Comparison of ENCODE assay signal across 22 cellular contexts in genomic region chr22:20004464-20004863, GRCh38. TPM values are rescaled to one million over a fixed set of nuclear protein-coding genes. Genes with fewer than 3 reads are reported as not detected.
A peak's percentile ranks its signal among the peaks of the same experiment; 100 is the strongest.
DNase-seq lines count a peak whose midpoint lies in the region; ATAC-seq, FAIRE-seq and TF ChIP-seq lines count a peak whose summit lies in the region.
"Had no signal": no experiment of that assay in that cellular context is flagged by ENCODE, and none has a peak within 500 bp of the region (broad histone marks: within the 10 kb centered on the region; RNA-seq: fewer than 3 reads in every experiment).

No MANE protein-coding gene starts in this region.

- H3K27me3 ChIP-seq in HCT116 (ENCODE audit: insufficient read depth, low read length) (no peaks in the 10 kb centered on the region), K562 (ENCODE audit: control insufficient read depth in 2 of 2, insufficient read depth in 2 of 2, low read length in 2 of 2) (no peaks in the 10 kb centered on the region), BE2C (no peaks in the 10 kb centered on the region)

- intact Hi-C loops in HCT116 (cut with micrococcal nuclease): no loop called here
- intact Hi-C loops in K562 (cut with micrococcal nuclease): no loop called here

- H3K4me3 ChIP-seq in HCT116 (replicated peaks in 1 of 2; ENCODE audit: low read depth in 1 of 2, low read length in 2 of 2): no peak overlapping the region
- no peak overlapping the region for H3K4me3 ChIP-seq in K562
- no peak overlapping the region for H3K4me3 ChIP-seq in BE2C (ENCODE audit: low read depth, low read length)
- H3K4me3 ChIP-seq: BLaER1 treated with 17β-estradiol and CSF1 and Interleukin-3, amounts not matched to agents 10 nM and 100 nM had no signal

- no peaks in the 10 kb centered on the region for H3K9me1 ChIP-seq in K562 (ENCODE audit: control insufficient read depth, insufficient read depth, low read length)

- POLR2A ChIA-PET in HCT116 (lab: Charles Lee) (no interaction called here), K562 (lab: Yijun Ruan, JAX) (interaction anchor here (0.7 kb wide), 1 partner anchor 16 kb away, joined by 4 read pairs; no protein-coding TSS in a partner anchor)

- TF ChIP-seq RAD21 in HCT116 (IDR thresholded peaks at IDR 0.05; ENCODE audit: low read depth) (no peak), K562 (CRISPR knock-in tag; conservative IDR thresholded peaks at IDR 0.05 in 1 of 2, IDR thresholded peaks at IDR 0.05 in 1 of 2) (no peak)

- H3K9me3 ChIP-seq in HCT116 (ENCODE audit: control insufficient read depth in 1 of 2, insufficient read depth in 1 of 2, low read depth in 1 of 2, low read length in 2 of 2) (peaks cover 12 to 14% of the 10 kb centered on the region in 2 experiments; a peak in 1 of 4 replicates), K562 (replicated peaks; ENCODE audit: control insufficient read depth, insufficient read depth, low read depth, low read length) (peaks cover 19% of the 10 kb centered on the region), BE2C (no peaks in the 10 kb centered on the region; the same call in 1 of the 2 replicates)

- H3K4me2 ChIP-seq in HCT116 (ENCODE audit: low read length) (no peak overlapping the region), K562 (ENCODE audit: insufficient read depth, low read length) (no peak overlapping the region)

- DNase-seq in HCT116 (ENCODE audit: low read depth, low spot score): no peak
- DNase-seq in K562 (ENCODE audit: extremely low read depth in 1 of 4, low spot score in 3 of 4): no peak
- DNase-seq in urothelium cell line (ENCODE audit: low spot score): no peak
- DNase-seq in NCI-H446 treated with DMSO at 0.1 percent for 48 hours (lab: John Stamatoyannopoulos, UW): no peak
- DNase-seq in BE2C: no peak
- DNase-seq in DMS79 treated with DMSO at 0.1 percent for 48 hours (lab: John Stamatoyannopoulos, UW): no peak
- DNase-seq: 8988T; ACHN; Caco-2; Calu3; CD4-positive, alpha-beta T cell; CD8-positive, alpha-beta T cell; DMS 273 treated with DMSO at 0.1 percent for 48 hours; DMS153; DMS53; DMS79; GF-D8 had no signal

- H3K4me1 ChIP-seq in HCT116 (ENCODE audit: control insufficient read depth in 1 of 2, insufficient read depth in 2 of 2, low read length in 2 of 2) (peaks cover 0 to under 1% of the 10 kb centered on the region in 2 experiments; a peak in 1 of 4 replicates), K562 (replicated peaks in 1 of 2; ENCODE audit: control insufficient read depth in 2 of 2, insufficient read depth in 2 of 2, low read length in 2 of 2) (peaks cover 34 to 40% of the 10 kb centered on the region in 2 experiments; a peak in 4 of 5 replicates), BE2C (peaks cover 45% of the 10 kb centered on the region)
- H3K4me1 ChIP-seq: Caco-2 had no signal

- FAIRE-seq in K562 (lab: Jason Lieb, UNC) (no peak), urothelium cell line (lab: Jason Lieb, UNC) (peak; percentile 70)
- FAIRE-seq: A204.1, GM12891, GM19239 had no signal

- no peak overlapping the region for H2AFZ ChIP-seq in HCT116 (ENCODE audit: low read depth, low read length, poor library complexity, severe bottlenecking)
- H2AFZ ChIP-seq in K562 (ENCODE audit: low read depth, low read length): no peak overlapping the region

- no peak overlapping the region for H3K27ac ChIP-seq in HCT116 (ENCODE audit: low read depth, low read length)
- no peak overlapping the region for H3K27ac ChIP-seq in K562 (ENCODE audit: extremely low read depth, low read depth, low read length)
- H3K27ac ChIP-seq: BLaER1 treated with 17β-estradiol and CSF1 and Interleukin-3, amounts not matched to agents 10 nM and 100 nM; C4-2B had no signal

- no peak for TF ChIP-seq EP300 in K562 (IDR thresholded peaks at IDR 0.05; ENCODE audit: low read length)

- BruUV-seq in HCT116 (replicated peaks; lab: Mats Ljungman, UMichigan) (no TSS peak), K562 (replicated peaks; lab: Mats Ljungman, UMichigan) (no TSS peak)

- WGBS in K562 (ENCODE audit: insufficient coverage, low coverage, missing lambda C conversion rate): 62% methylated on average over 3 of the region's 3 CpGs

- in situ Hi-C loops in K562 (cut with MboI): no loop called here

- H3K9ac ChIP-seq in HCT116 (ENCODE audit: low read length) (no peak overlapping the region), K562 (ENCODE audit: insufficient read depth in 1 of 2, low read depth in 2 of 2, low read length in 2 of 2) (no peak overlapping the region)
- H3K9ac ChIP-seq: BLaER1 treated with 17β-estradiol and CSF1 and Interleukin-3, amounts not matched to agents 10 nM and 100 nM had no signal

- TF ChIP-seq CTCF in HCT116 (IDR thresholded peaks at IDR 0.05 in 2 of 3, conservative IDR thresholded peaks at IDR 0.05 in 1 of 3; ENCODE audit: borderline replicate concordance in 1 of 3, insufficient read depth in 1 of 3, low read depth in 2 of 3, low read length in 2 of 3) (no peak), K562 (IDR thresholded peaks at IDR 0.05 in 2 of 3, conservative IDR thresholded peaks at IDR 0.05 in 1 of 3; ENCODE audit: insufficient read depth in 2 of 3, low read depth in 1 of 3, low read length in 3 of 3) (no peak), BE2C (IDR thresholded peaks at IDR 0.05; ENCODE audit: low read depth, low read length) (no peak)

- ATAC-seq in HCT116 (no peak), K562 (no peak)
- ATAC-seq: CD8-positive, alpha-beta T cell had no signal

- TF ChIP-seq POLR2A in HCT116 (IDR thresholded peaks at IDR 0.05; ENCODE audit: borderline replicate concordance, extremely low read depth, insufficient read depth, insufficient read length): no peak
- TF ChIP-seq POLR2A in K562 (conservative IDR thresholded peaks at IDR 0.05): no peak

- H4K20me1 ChIP-seq in HCT116 (ENCODE audit: insufficient read depth) (no peaks in the 10 kb centered on the region), K562 (replicated peaks; ENCODE audit: control insufficient read depth, insufficient read depth, low read length) (peaks cover 8% of the 10 kb centered on the region; the same call in 1 of the 2 replicates)

- H3K36me3 ChIP-seq in HCT116 (ENCODE audit: control insufficient read depth in 1 of 2, insufficient read depth in 2 of 2, low read length in 2 of 2) (peaks cover 0 to 4% of the 10 kb centered on the region in 2 experiments; a peak in 1 of 4 replicates), K562 (ENCODE audit: control insufficient read depth, insufficient read depth, low read length) (peaks cover 8% of the 10 kb centered on the region; the same call in 1 of the 3 replicates), BE2C (peaks cover 25% of the 10 kb centered on the region)

- H3K9me2 ChIP-seq in HCT116 (ENCODE audit: insufficient read depth): no peaks in the 10 kb centered on the region

- CTCF ChIA-PET in HCT116 (lab: Charles Lee): no interaction called here
- CTCF ChIA-PET in K562 (lab: Yijun Ruan, JAX; ENCODE audit: low intra/inter-chr PET ratio): no interaction called here

- RAD21 ChIA-PET in HCT116 (lab: Charles Lee; ENCODE audit: low non-redundant PET in 1 of 2, low total read pairs in 2 of 2, uncharacterized antibody in 2 of 2, unreplicated experiment in 2 of 2): no interaction called here

- H3K79me2 ChIP-seq in HCT116 (ENCODE audit: insufficient read depth, low read length) (no peaks in the 10 kb centered on the region), K562 (ENCODE audit: control insufficient read depth, insufficient read depth, low read length) (peaks cover 10% of the 10 kb centered on the region; the same call in 1 of the 3 replicates)

RNA-seq across cellular contexts. Expression of gene ARVCF, which starts 12.2 kb away (rescaled TPM):
- 42.8 TPM for total RNA-seq in HCT116 (2021; ENCODE audit: unreplicated experiment)
- 31.1 and 33.4 TPM in 2 replicates for polyA plus RNA-seq in HCT116 (2012)
- 114 and 328 TPM in 2 replicates for total RNA-seq in K562 (2011; cell fraction: chromatin; rRNA removed; ENCODE audit: low replicate concordance)
- 214 and 270 TPM in 2 replicates for total RNA-seq in K562 (2011; cell fraction: nucleolus; rRNA removed)
- 106 and 131 TPM in 2 replicates for total RNA-seq in K562 (2011; cell fraction: nucleoplasm; rRNA removed)
- total RNA-seq in K562 (2014; rRNA removed): 49.3 and 54.2 TPM in 2 replicates
- 2.2 and 4.5 TPM in 2 replicates for total RNA-seq in K562 (2014; rRNA removed; fragmentation: Illumina TruSeq; extraction: Trizol)
- total RNA-seq in K562 (2015; rRNA removed; fragmentation: Illumina TruSeq; extraction: Trizol): 13.3 and 15.6 TPM in 2 replicates
- total RNA-seq in K562 (2021): 46.5 and 50.6 TPM in 2 replicates
- polyA plus RNA-seq in K562 (2011; rRNA removed): 35.2 and 71.6 TPM in 2 replicates
- 134 and 673 TPM in 2 replicates for polyA plus RNA-seq in K562 (2011; cell fraction: cytosol; rRNA removed)
- polyA plus RNA-seq in K562 (2011; cell fraction: nucleus; rRNA removed): 407 and 424 TPM in 2 replicates
- 30.0 and 31.2 TPM in 2 replicates for polyA plus RNA-seq in K562 (2012)
- 8.0 and 15.9 TPM in 2 replicates for polyA plus RNA-seq in K562 (2014; fragmentation: Illumina TruSeq; extraction: Trizol)
- polyA plus RNA-seq in K562 (2014; fragmentation: Nextera tagmentation; extraction: Ambion mirVana): under 1 TPM; 0.03 to 0.17 TPM
- 42.5 and 97.4 TPM in 2 replicates for polyA plus RNA-seq in K562 (2014; rRNA removed)
- polyA minus RNA-seq in K562 (2011; rRNA and poly(A)+ RNA removed): 15.1 and 15.6 TPM in 2 replicates
- 24.6 and 52.4 TPM in 2 replicates for polyA minus RNA-seq in K562 (2011; cell fraction: cytosol; rRNA and poly(A)+ RNA removed)
- 96.8 and 145 TPM in 2 replicates for polyA minus RNA-seq in K562 (2011; cell fraction: nucleus; rRNA and poly(A)+ RNA removed)
- polyA plus RNA-seq in BE2C (2012; ENCODE audit: insufficient read depth, insufficient read length, low read depth): 335 TPM

RNA-seq across cellular contexts. Expression of gene TANGO2, which starts 16.4 kb away (rescaled TPM):
- 17.0 TPM for total RNA-seq in HCT116 (2021; ENCODE audit: unreplicated experiment)
- 14.7 and 15.6 TPM in 2 replicates for polyA plus RNA-seq in HCT116 (2012)
- 160 and 395 TPM in 2 replicates for total RNA-seq in K562 (2011; cell fraction: chromatin; rRNA removed; ENCODE audit: low replicate concordance)
- total RNA-seq in K562 (2011; cell fraction: nucleolus; rRNA removed): 227 and 229 TPM in 2 replicates
- total RNA-seq in K562 (2011; cell fraction: nucleoplasm; rRNA removed): 196 and 211 TPM in 2 replicates
- total RNA-seq in K562 (2014; rRNA removed): 70.1 and 95.8 TPM in 2 replicates
- total RNA-seq in K562 (2014; rRNA removed; fragmentation: Illumina TruSeq; extraction: Trizol): 36.1 and 45.9 TPM in 2 replicates
- total RNA-seq in K562 (2015; rRNA removed; fragmentation: Illumina TruSeq; extraction: Trizol): 55.8 and 57.2 TPM in 2 replicates
- total RNA-seq in K562 (2021): 94.1 and 97.3 TPM in 2 replicates
- 94.9 and 115 TPM in 2 replicates for polyA plus RNA-seq in K562 (2011; rRNA removed)
- polyA plus RNA-seq in K562 (2011; cell fraction: cytosol; rRNA removed): 157 and 209 TPM in 2 replicates
- polyA plus RNA-seq in K562 (2011; cell fraction: nucleus; rRNA removed): 157 and 195 TPM in 2 replicates
- polyA plus RNA-seq in K562 (2012): 68.2 and 73.0 TPM in 2 replicates
- polyA plus RNA-seq in K562 (2014; fragmentation: Illumina TruSeq; extraction: Trizol): 88.3 and 89.4 TPM in 2 replicates
- polyA plus RNA-seq in K562 (2014; fragmentation: Nextera tagmentation; extraction: Ambion mirVana): 10 to 100 TPM; 15.5 to 17.5 TPM
- polyA plus RNA-seq in K562 (2014; rRNA removed): 89.6 and 92.5 TPM in 2 replicates
- 130 and 186 TPM in 2 replicates for polyA minus RNA-seq in K562 (2011; rRNA and poly(A)+ RNA removed)
- 73.2 and 76.1 TPM in 2 replicates for polyA minus RNA-seq in K562 (2011; cell fraction: cytosol; rRNA and poly(A)+ RNA removed)
- polyA minus RNA-seq in K562 (2011; cell fraction: nucleus; rRNA and poly(A)+ RNA removed): 63.1 and 85.0 TPM in 2 replicates
- 8.0 TPM for polyA plus RNA-seq in BE2C (2012; ENCODE audit: insufficient read depth, insufficient read length, low read depth)

Comparison
In these comparisons a context has a peak if more than half of its experiments do, and no peak if none do; other contexts are left out.
1. Of the 22 proteins assayed by ChIP-seq in both K562 and HCT116: peak only in K562: ELF1; only in HCT116: none; in both: none; in neither: 20; mixed calls (peak in some experiments, not most) for 1.